Comparison of ENCODE assay signal across 8 cellular contexts in genomic region chr2:68252407-68253210, GRCh38. TPM values are rescaled to one million over a fixed set of nuclear protein-coding genes. Genes with fewer than 3 reads are reported as not detected.
DNase-seq lines count a peak whose midpoint lies in the region; ATAC-seq and TF ChIP-seq lines count a peak whose summit lies in the region.

TSS of gene PPP3R1 (minus strand) at chr2:68252532. CDS start at chr2:68252127, 405 bp downstream.

- H3K4me3 ChIP-seq in KMS-11 (IDR thresholded peaks at IDR 0.05; ENCODE audit: insufficient read depth, low read depth, low read length) (peak within 1 kb of the TSS; percentile 90), Peyer's patch (peak within 1 kb of the TSS; percentile 67 to 94 (median 82)), muscle layer of colon (ENCODE audit: low read depth in 1 of 2, low read length in 2 of 2) (peak within 1 kb of the TSS; percentile 92 to 94)

- no peaks in the 10 kb centered on the region for H3K36me3 ChIP-seq in KMS-11 (ENCODE audit: insufficient read depth)
- H3K36me3 ChIP-seq in Peyer's patch, result no peaks in the 10 kb centered on the region
- no peaks in the 10 kb centered on the region for H3K36me3 ChIP-seq in muscle layer of colon (ENCODE audit: insufficient read depth, low read length)

- H3K9me3 ChIP-seq in Peyer's patch, result no peaks in the 10 kb centered on the region
- H3K9me3 ChIP-seq in muscle layer of colon (ENCODE audit: low read length), result no peaks in the 10 kb centered on the region

- H3K4me2 ChIP-seq in KMS-11, result peak within 1 kb of the TSS; percentile 86

- no peak for TF ChIP-seq CTCF in KMS-11 (conservative IDR thresholded peaks at IDR 0.05; ENCODE audit: low read depth, low read length)
- no peak for TF ChIP-seq CTCF in Peyer's patch (IDR thresholded peaks at IDR 0.05)

- peak; percentile 81 to 91 for TF ChIP-seq POLR2A in Peyer's patch (IDR thresholded peaks at IDR 0.05)

- ATAC-seq in GM21723 (IDR thresholded peaks at IDR 0.05; ENCODE audit: unreplicated experiment) (peak; percentile 77), esophagus mucosa (peak; percentile 97)

- H3K27me3 ChIP-seq in KMS-11 (ENCODE audit: insufficient read depth, low read depth) (no peaks in the 10 kb centered on the region), Peyer's patch (no peaks in the 10 kb centered on the region), muscle layer of colon (ENCODE audit: control insufficient read depth in 1 of 2, insufficient read depth in 2 of 2, low read length in 2 of 2) (no peaks in the 10 kb centered on the region)

- DNase-seq in DMS53 (lab: John Stamatoyannopoulos, UW) (peak; percentile 99), Peyer's patch (peak; percentile 94 to 98 (median 98))
- DNase-seq in activated T-cell treated with anti-CD3 and anti-CD28 coated beads, Interleukin-2, amount 50 U/mL, for 48 hours, result peak; percentile 95 to 96
- peak; percentile 83 to 94 for DNase-seq in stimulated activated CD8-positive, alpha-beta memory T cell treated with anti-CD3 and anti-CD28 coated beads, Interleukin-7, amount 100 ng/mL, for 1 hour (ENCODE audit: low read depth in 2 of 2)

- peak within 1 kb of the TSS; percentile 91 for H3K27ac ChIP-seq in KMS-11
- H3K27ac ChIP-seq in Peyer's patch, result peak within 1 kb of the TSS; percentile 93 to 100 (median 96)
- H3K27ac ChIP-seq in muscle layer of colon (ENCODE audit: low read depth, low read length), result peak within 1 kb of the TSS; percentile 96

- H3K4me1 ChIP-seq in KMS-11 (ENCODE audit: low read depth, poor library complexity, severe bottlenecking), result peaks cover 55% of the 10 kb centered on the region
- H3K4me1 ChIP-seq in Peyer's patch, result peaks cover 0 to 37% (median 5%) of the 10 kb centered on the region in 4 donors
- H3K4me1 ChIP-seq in muscle layer of colon (ENCODE audit: insufficient read depth, low read length), result peaks cover 38% of the 10 kb centered on the region

- H3K9ac ChIP-seq in KMS-11, result peak within 1 kb of the TSS; percentile 86
- H3K9ac ChIP-seq in muscle layer of colon (ENCODE audit: low read length), result peak within 1 kb of the TSS; percentile 98

- H2AFZ ChIP-seq in KMS-11 (ENCODE audit: low read depth), result peak within 1 kb of the TSS; percentile 73

- peaks cover 50% of the 10 kb centered on the region for H3K79me2 ChIP-seq in KMS-11 (ENCODE audit: insufficient read depth, low read depth)

- peaks cover 33% of the 10 kb centered on the region for H4K20me1 ChIP-seq in KMS-11 (ENCODE audit: insufficient read depth)

RNA-seq across cellular contexts. Expression of gene PPP3R1, which starts in this region (rescaled TPM):
- 10 to 100 TPM; 18.5 to 33.8 (median 25.4) TPM for total RNA-seq in Peyer's patch
- 40.8 TPM for total RNA-seq in esophagus mucosa

Comparison
In these comparisons a context has a peak if more than half of its experiments do, and no peak if none do; other contexts are left out.
1. Peak in every context shown above with its lines: DNase-seq, ATAC-seq, H3K4me3 ChIP-seq and H3K27ac ChIP-seq.